Comparison of ENCODE assay signal across 12 cellular contexts in the genomic region with DNA sequence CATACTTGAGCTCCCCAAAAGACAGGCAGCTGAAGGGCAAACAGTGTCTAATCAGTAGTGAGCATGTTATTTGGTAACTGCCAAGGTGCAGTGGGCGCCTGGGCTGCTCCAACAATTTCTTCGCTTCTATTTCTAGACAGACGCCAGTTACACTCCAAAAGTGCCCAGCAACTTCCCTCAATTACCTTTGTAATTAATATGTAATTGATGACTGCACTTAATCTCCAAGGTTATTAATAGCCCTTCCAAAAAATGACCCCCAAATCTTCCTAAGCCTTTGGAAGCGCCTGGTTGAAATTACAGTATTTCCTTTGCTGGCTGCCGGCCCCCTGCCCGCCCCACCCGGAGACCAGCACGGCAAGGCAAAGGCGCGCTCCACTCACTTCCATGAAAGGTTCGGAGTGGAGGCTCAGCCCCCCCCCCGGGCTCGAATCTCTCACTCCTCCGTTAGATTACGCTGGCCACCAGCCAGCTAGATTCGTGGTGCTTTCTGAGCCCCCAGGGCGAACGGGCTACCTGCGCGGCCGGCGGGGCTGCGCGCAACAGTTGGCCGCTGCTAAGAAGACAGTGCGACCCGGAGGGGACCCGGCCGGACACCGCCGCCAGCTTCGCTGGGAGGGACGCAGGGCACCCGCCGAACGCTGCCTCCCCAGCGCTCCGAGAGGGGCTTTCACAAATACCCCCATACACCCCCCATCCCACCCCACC. TPM values are rescaled to one million over a fixed set of nuclear protein-coding genes. Genes with fewer than 3 reads are reported as not detected.
DNase-seq lines count a peak whose midpoint lies in the region; ATAC-seq, FAIRE-seq and TF ChIP-seq lines count a peak whose summit lies in the region.
"Had no signal": no experiment of that assay in that cellular context is flagged by ENCODE, and none has a peak within 500 bp of the region (broad histone marks: within the 10 kb centered on the region; RNA-seq: fewer than 3 reads in every experiment).

No MANE protein-coding gene starts in this region.

- H3K36me3 Mint-ChIP-seq in MCF 10A (ENCODE audit: insufficient read depth, unreplicated experiment): no peaks in the 10 kb centered on the region
- no peaks in the 10 kb centered on the region for H3K36me3 Mint-ChIP-seq in CD4-positive, alpha-beta T cell (ENCODE audit: low read depth)

- peaks cover 46% of the 10 kb centered on the region for H3K4me1 ChIP-seq in HAP-1
- peaks cover 0 to 2% of the 10 kb centered on the region in 2 donors for H3K4me1 ChIP-seq in kidney (ENCODE audit: control insufficient read depth in 1 of 2, insufficient read depth in 1 of 2, low read depth in 1 of 2, low read length in 2 of 2)
- H3K4me1 ChIP-seq in skeletal muscle satellite cell (ENCODE audit: control insufficient read depth, insufficient read depth, low read length): peaks cover 11% of the 10 kb centered on the region

- FAIRE-seq in kidney (lab: Jason Lieb, UNC): no peak

- POLR2A ChIA-PET in MCF 10A (lab: Yijun Ruan, JAX): no interaction called here
- POLR2A ChIA-PET in CD4-positive, alpha-beta T cell (lab: Charles Lee): no interaction called here

- peaks cover 50% of the 10 kb centered on the region for H3K27me3 Mint-ChIP-seq in MCF 10A (ENCODE audit: insufficient read depth, unreplicated experiment)
- H3K27me3 Mint-ChIP-seq in CD4-positive, alpha-beta T cell: peaks cover 52% of the 10 kb centered on the region

- no peak overlapping the region for H3K27ac Mint-ChIP-seq in MCF 10A (ENCODE audit: low read depth, unreplicated experiment)
- H3K27ac Mint-ChIP-seq in CD4-positive, alpha-beta T cell: no peak overlapping the region
- H3K27ac Mint-ChIP-seq: activated CD4-positive, alpha-beta T cell treated with anti-CD3 and anti-CD28 coated beads, Interleukin-2, amount 10 ng/mL, durations not matched to agents 7 days and 5 days had no signal

- intact Hi-C loops in MCF 10A (cut with micrococcal nuclease): loop anchor here (10.0 kb wide), 1 partner anchor 251 kb away; no protein-coding TSS in a partner anchor
- intact Hi-C loops in kidney (cut with DNase I): no loop called here
- intact Hi-C loops in CD4-positive, alpha-beta T cell (cut with DNase I, micrococcal nuclease): no loop called here

- no peaks in the 10 kb centered on the region for H3K9me3 Mint-ChIP-seq in MCF 10A (ENCODE audit: unreplicated experiment)
- no peaks in the 10 kb centered on the region for H3K9me3 Mint-ChIP-seq in CD4-positive, alpha-beta T cell
- H3K9me3 Mint-ChIP-seq: activated CD4-positive, alpha-beta T cell treated with anti-CD3 and anti-CD28 coated beads, Interleukin-2, amount 10 ng/mL, durations not matched to agents 7 days and 5 days had no signal

- H3K9me3 ChIP-seq in HAP-1 (no peaks in the 10 kb centered on the region), kidney (ENCODE audit: control insufficient read depth in 1 of 2, low read length in 2 of 2) (no peaks in the 10 kb centered on the region), skeletal muscle satellite cell (replicated peaks; ENCODE audit: low read length) (no peaks in the 10 kb centered on the region)
- no peaks in the 10 kb centered on the region for H3K9me3 ChIP-seq in CD4-positive, alpha-beta T cell (ENCODE audit: control insufficient read depth, low read length)

- H3K27me3 ChIP-seq in HAP-1 (ENCODE audit: low read depth) (no peaks in the 10 kb centered on the region), skeletal muscle satellite cell (ENCODE audit: control insufficient read depth, insufficient read depth, low read length) (peaks cover 41% of the 10 kb centered on the region)
- peaks cover 57% of the 10 kb centered on the region for H3K27me3 ChIP-seq in CD4-positive, alpha-beta T cell (ENCODE audit: control insufficient read depth, insufficient read depth, low read length)

- no TSS peak for BruUV-seq in MCF 10A (replicated peaks; lab: Mats Ljungman, UMichigan)

- H3K27ac ChIP-seq in kidney (ENCODE audit: low read depth in 2 of 2, low read length in 2 of 2): no peak overlapping the region
- no peak overlapping the region for H3K27ac ChIP-seq in CD4-positive, alpha-beta T cell (ENCODE audit: low read depth, low read length)

- H3K9ac ChIP-seq in kidney (ENCODE audit: low read length in 2 of 2) (peak overlapping the region in 1 of 2 donors; percentile 19), skeletal muscle satellite cell (ENCODE audit: low read depth, low read length) (no peak overlapping the region)

- H3K4me3 ChIP-seq in HAP-1: peak overlapping the region; percentile 87
- H3K4me3 ChIP-seq in kidney (ENCODE audit: low read length in 2 of 2): peak overlapping the region; percentile 38 to 70
- H3K4me3 ChIP-seq in skeletal muscle satellite cell (ENCODE audit: low read length): peak overlapping the region; percentile 70

- ATAC-seq in HG02642 (IDR thresholded peaks at IDR 0.05; ENCODE audit: poor library complexity, unreplicated experiment): no peak
- no peak for ATAC-seq in CD4-positive, alpha-beta T cell (ENCODE audit: poor library complexity)

- in situ Hi-C loops in HAP-1 (cut with MboI; ENCODE audit: low sequenced_read_pairs): no loop called here

- CTCF ChIA-PET in MCF 10A (lab: Yijun Ruan, JAX): interaction anchor here (0.6 kb wide), 1 partner anchor 340 kb away, joined by 3 read pairs; no protein-coding TSS in a partner anchor
- CTCF ChIA-PET in CD4-positive, alpha-beta T cell (lab: Charles Lee): no interaction called here

- H3K36me3 ChIP-seq in HAP-1 (replicated peaks): peaks cover 42% of the 10 kb centered on the region
- no peaks in the 10 kb centered on the region for H3K36me3 ChIP-seq in kidney (ENCODE audit: control insufficient read depth in 1 of 2, insufficient read depth in 2 of 2, low read length in 2 of 2)
- no peaks in the 10 kb centered on the region for H3K36me3 ChIP-seq in skeletal muscle satellite cell (ENCODE audit: insufficient read depth, low read length)

- DNase-seq in HAP-1 (ENCODE audit: low spot score in 2 of 2): peak in 1 of 2 experiments; percentile 70
- no peak for DNase-seq in MCF 10A (ENCODE audit: unreplicated experiment)
- DNase-seq in kidney: peak; percentile 69
- no peak for DNase-seq in DMS153 (lab: John Stamatoyannopoulos, UW)
- no peak for DNase-seq in kidney glomerular epithelial cell (lab: John Stamatoyannopoulos, UW)
- DNase-seq in CD4-positive, alpha-beta T cell: no peak
- DNase-seq: activated CD4-positive, alpha-beta T cell treated with anti-CD3 and anti-CD28 coated beads, Interleukin-2, amount 10 ng/mL, durations not matched to agents 7 days and 5 days; DND-41; head of caudate nucleus had no signal

- TF ChIP-seq CTCF in MCF 10A (IDR thresholded peaks at IDR 0.05; ENCODE audit: unreplicated experiment) (no peak), kidney (IDR thresholded peaks at IDR 0.05; ENCODE audit: borderline replicate concordance, extremely low read depth, insufficient read depth) (no peak)
- TF ChIP-seq CTCF in CD4-positive, alpha-beta T cell (IDR thresholded peaks at IDR 0.05): no peak

- peak overlapping the region; percentile 88 for H3K4me2 ChIP-seq in skeletal muscle satellite cell (ENCODE audit: low read length)

- no peaks in the 10 kb centered on the region for H3K4me1 Mint-ChIP-seq in MCF 10A (ENCODE audit: insufficient read depth, unreplicated experiment)
- no peaks in the 10 kb centered on the region for H3K4me1 Mint-ChIP-seq in CD4-positive, alpha-beta T cell (ENCODE audit: low read depth)

- H3K4me3 Mint-ChIP-seq in MCF 10A (ENCODE audit: unreplicated experiment): peak overlapping the region; percentile 88
- no peak overlapping the region for H3K4me3 Mint-ChIP-seq in CD4-positive, alpha-beta T cell
- H3K4me3 Mint-ChIP-seq: activated CD4-positive, alpha-beta T cell treated with anti-CD3 and anti-CD28 coated beads, Interleukin-2, amount 10 ng/mL, durations not matched to agents 7 days and 5 days had no signal

RNA-seq across cellular contexts. Expression of gene GPC4, which starts 1.9 kb away (rescaled TPM):
- total RNA-seq in MCF 10A (2022): 1.4 and 1.9 TPM in 2 replicates
- total RNA-seq in kidney: 70.3 TPM
- polyA plus RNA-seq in kidney (ENCODE audit: insufficient read depth, low read depth, low replicate concordance): 19.5 TPM
- 0.51 and 1.3 TPM in 2 replicates for total RNA-seq in skeletal muscle satellite cell (2012; rRNA removed)
- not detected for total RNA-seq in CD4-positive, alpha-beta T cell
- total RNA-seq: activated CD4-positive, alpha-beta T cell treated with anti-CD3 and anti-CD28 coated beads, Interleukin-2, amount 10 ng/mL, durations not matched to agents 7 days and 5 days; OCI-LY7 had no signal

Comparison
In these comparisons a context has a peak if more than half of its experiments do, and no peak if none do; other contexts are left out.
1. RNA of gene GPC4, which starts 1.9 kb away (total RNA-seq): 70.3 TPM in kidney (single experiment); 1.4 to 1.9 TPM in MCF 10A and not detected in CD4-positive, alpha-beta T cell; every median in the first group is over 10 times any median in the second.
2. Peak in every context shown above with its lines, with median percentiles within 50 percentile points of each other: H3K4me3 ChIP-seq.